In the genomic region with DNA sequence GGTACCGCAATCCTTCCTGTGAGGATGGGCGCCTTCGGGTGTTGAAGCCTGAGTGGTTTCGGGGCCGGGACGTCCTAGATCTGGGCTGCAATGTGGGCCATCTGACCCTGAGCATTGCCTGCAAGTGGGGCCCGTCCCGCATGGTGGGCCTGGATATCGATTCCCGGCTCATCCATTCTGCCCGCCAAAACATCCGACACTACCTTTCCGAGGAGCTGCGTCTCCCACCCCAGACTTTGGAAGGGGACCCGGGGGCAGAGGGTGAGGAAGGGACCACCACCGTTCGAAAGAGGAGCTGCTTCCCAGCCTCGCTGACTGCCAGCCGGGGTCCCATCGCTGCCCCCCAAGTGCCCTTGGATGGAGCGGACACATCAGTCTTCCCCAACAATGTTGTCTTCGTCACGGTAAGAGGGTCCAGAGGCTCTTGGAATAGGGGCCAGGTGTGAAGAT, we compare ENCODE assay signal across 8 cellular contexts. TPM values are rescaled to one million over a fixed set of nuclear protein-coding genes. Genes with fewer than 3 reads are reported as not detected.
A peak's percentile ranks its signal among the peaks of the same experiment; 100 is the strongest.
DNase-seq lines count a peak whose midpoint lies in the region; ATAC-seq and TF ChIP-seq lines count a peak whose summit lies in the region.

No MANE protein-coding gene starts in this region.

- no peaks in the 10 kb centered on the region for H3K9me3 ChIP-seq in neural progenitor cell (ENCODE audit: low read depth)

- intact Hi-C loops in dorsolateral prefrontal cortex (cut with DNase I): no loop called here
- intact Hi-C loops in Right ventricle myocardium superior (cut with DNase I): no loop called here

- H3K9ac ChIP-seq in neural progenitor cell: no peak overlapping the region

- H3K27me3 Mint-ChIP-seq in neural progenitor cell (ENCODE audit: insufficient read depth, low read depth): peaks cover 12% of the 10 kb centered on the region

- no peak for TF ChIP-seq POLR2A in NB4 (IDR thresholded peaks at IDR 0.05; ENCODE audit: extremely low read depth, insufficient read length)

- DNase-seq in NB4 (ENCODE audit: low read depth) (no peak), dorsolateral prefrontal cortex (peak in 1 of 10 donors; percentile 39), neural progenitor cell (ENCODE audit: low spot score) (no peak), UCSD-AML1 (lab: John Stamatoyannopoulos, UW; ENCODE audit: unreplicated experiment) (no peak), NCI-H146 (lab: John Stamatoyannopoulos, UW) (no peak), Right ventricle myocardium superior (no peak), NOMO-1 (lab: John Stamatoyannopoulos, UW; ENCODE audit: unreplicated experiment in 2 of 2) (no peak)

- peak overlapping the region; percentile 83 for H3K4me3 ChIP-seq in NB4 (ENCODE audit: low read depth, low read length)
- H3K4me3 ChIP-seq in dorsolateral prefrontal cortex: peak overlapping the region in 38 of 59 donors; percentile 67 to 97 (median 90)
- peak overlapping the region; percentile 71 for H3K4me3 ChIP-seq in neural progenitor cell

- peaks cover 2% of the 10 kb centered on the region for H3K9me3 Mint-ChIP-seq in neural progenitor cell

- peaks cover 62% of the 10 kb centered on the region for H3K79me2 ChIP-seq in neural progenitor cell (ENCODE audit: low read depth)

- H3K27me3 ChIP-seq in dorsolateral prefrontal cortex (no peaks in the 10 kb centered on the region), neural progenitor cell (peaks cover 10% of the 10 kb centered on the region)

- H3K4me1 ChIP-seq in neural progenitor cell: peaks cover 32% of the 10 kb centered on the region

- peak overlapping the region; percentile 89 for H3K4me3 Mint-ChIP-seq in neural progenitor cell

- no peak for ATAC-seq in Right ventricle myocardium superior (ENCODE audit: poor library complexity)

- TF ChIP-seq CTCF in C4-2B (conservative IDR thresholded peaks at IDR 0.05) (no peak), NB4 (IDR thresholded peaks at IDR 0.05; ENCODE audit: low read depth, low read length) (no peak), dorsolateral prefrontal cortex (IDR thresholded peaks at IDR 0.05 in 54 of 56, conservative IDR thresholded peaks at IDR 0.05 in 2 of 56; ENCODE audit: low read depth in 1 of 56, partially characterized antibody in 56 of 56) (no peak), neural progenitor cell (IDR thresholded peaks at IDR 0.05) (no peak)

- peaks cover 51% of the 10 kb centered on the region for H4K20me1 ChIP-seq in neural progenitor cell (ENCODE audit: low read depth)

- H3K27ac Mint-ChIP-seq in neural progenitor cell: peak overlapping the region; percentile 72

- no peaks in the 10 kb centered on the region for H3K36me3 ChIP-seq in neural progenitor cell

- H3K4me2 ChIP-seq in neural progenitor cell: peak overlapping the region; percentile 81

- H2AFZ ChIP-seq in neural progenitor cell (replicated peaks): no peak overlapping the region

- H3K27ac ChIP-seq in C4-2B: peak overlapping the region; percentile 99
- peak overlapping the region in 38 of 59 donors; percentile 7 to 100 (median 100) for H3K27ac ChIP-seq in dorsolateral prefrontal cortex
- H3K27ac ChIP-seq in neural progenitor cell: no peak overlapping the region

- peaks cover 49% of the 10 kb centered on the region for H3K4me1 Mint-ChIP-seq in neural progenitor cell

- H3K36me3 Mint-ChIP-seq in neural progenitor cell: peaks cover 30% of the 10 kb centered on the region

- peaks cover 69% of the 10 kb centered on the region for H3F3A ChIP-seq in neural progenitor cell (ENCODE audit: low read depth)

RNA-seq across cellular contexts. Expression of a gene that starts 1.7 kb away (rescaled TPM):
- total RNA-seq in dorsolateral prefrontal cortex (10 to 100 TPM; 29.2 to 57.4 (median 39.6) TPM), neural progenitor cell (ENCODE audit: low replicate concordance) (16.4 and 42.6 TPM in 2 replicates), Right ventricle myocardium superior (22.2 TPM)

RNA-seq across cellular contexts. Expression of a gene that starts 2.8 kb away (rescaled TPM):
- total RNA-seq in dorsolateral prefrontal cortex (10 to 100 TPM in 31 of 120 experiments, 1 to 10 TPM in 89; 3.3 to 20.5 (median 8.0) TPM), neural progenitor cell (ENCODE audit: low replicate concordance) (1.4 and 1.8 TPM in 2 replicates), Right ventricle myocardium superior (5.4 TPM)

RNA-seq across cellular contexts. Expression of a gene that starts 5.0 kb away (rescaled TPM):
- total RNA-seq in dorsolateral prefrontal cortex: 10 to 100 TPM in 117 of 120 experiments, 1 to 10 TPM in 3; 6.8 to 26.4 (median 17.4) TPM
- 7.3 and 33.0 TPM in 2 replicates for total RNA-seq in neural progenitor cell (ENCODE audit: low replicate concordance)
- total RNA-seq in Right ventricle myocardium superior: 10.9 TPM

RNA-seq across cellular contexts. Expression of a gene that starts 32.7 kb away (rescaled TPM):
- total RNA-seq in dorsolateral prefrontal cortex: 10 to 100 TPM in 34 of 120 experiments, 1 to 10 TPM in 85, not detected in 1; 1.4 to 43.4 (median 7.0) TPM
- 0.71 TPM in 1 of 2 replicates, not detected in the other for total RNA-seq in neural progenitor cell (ENCODE audit: low replicate concordance)
- 0.81 TPM for total RNA-seq in Right ventricle myocardium superior

RNA-seq across cellular contexts. Expression of a gene that starts 47.7 kb away (rescaled TPM):
- total RNA-seq in dorsolateral prefrontal cortex: 100 to 1,000 TPM; 142 to 595 (median 270) TPM
- total RNA-seq in neural progenitor cell (ENCODE audit: low replicate concordance): 11.0 and 17.6 TPM in 2 replicates
- 47.4 TPM for total RNA-seq in Right ventricle myocardium superior
